Comparison of ENCODE assay signal across 9 cellular contexts in the genomic region with DNA sequence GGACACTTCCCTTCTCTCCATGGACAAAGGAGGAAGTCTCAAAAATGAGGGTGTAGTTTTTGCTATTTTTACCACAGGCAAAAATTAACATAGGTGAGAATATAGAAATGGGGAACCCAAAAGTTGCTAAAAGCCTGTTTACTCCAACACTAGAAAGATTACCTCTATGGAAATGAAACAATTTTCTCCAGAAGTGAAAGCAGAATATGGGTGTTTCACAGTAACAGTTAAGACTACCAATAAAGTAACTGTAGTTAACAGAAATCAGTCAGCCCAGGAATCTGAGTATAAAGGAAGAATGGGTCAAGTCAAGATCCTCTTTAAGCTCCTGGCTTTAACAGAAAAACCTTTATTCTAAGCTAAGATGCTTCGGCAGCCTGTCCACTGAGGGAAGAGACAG. TPM values are rescaled to one million over a fixed set of nuclear protein-coding genes. Genes with fewer than 3 reads are reported as not detected.
DNase-seq lines count a peak whose midpoint lies in the region; ATAC-seq and TF ChIP-seq lines count a peak whose summit lies in the region.
"Had no signal": no experiment of that assay in that cellular context is flagged by ENCODE, and none has a peak within 500 bp of the region (broad histone marks: within the 10 kb centered on the region; RNA-seq: fewer than 3 reads in every experiment).

No MANE protein-coding gene starts in this region.

- H3K4me3 ChIP-seq in SK-N-MC (peak overlapping the region; percentile 84), esophagus squamous epithelium (peak overlapping the region in 3 of 4 donors; percentile 1 to 33 (median 7))

- CTCF ChIA-PET in activated CD4-positive, alpha-beta T cell treated with anti-CD3 and anti-CD28 coated beads, Interleukin-2, amount 10 ng/mL, durations not matched to agents 7 days and 5 days (lab: Charles Lee): interaction anchor here (0.6 to 1.3 kb wide), 2 partner anchors 16 to 329 kb away, joined by 4 to 5 read pairs; no protein-coding TSS in a partner anchor

- no peaks in the 10 kb centered on the region for H3K9me3 ChIP-seq in SK-N-MC (ENCODE audit: low read depth, low read length)
- no peaks in the 10 kb centered on the region for H3K9me3 ChIP-seq in esophagus squamous epithelium

- peak overlapping the region; percentile 82 for H3K27ac Mint-ChIP-seq in activated CD4-positive, alpha-beta T cell treated with anti-CD3 and anti-CD28 coated beads, Interleukin-2, amount 10 ng/mL, durations not matched to agents 7 days and 5 days
- peak overlapping the region; percentile 100 for H3K27ac Mint-ChIP-seq in stimulated activated effector memory CD8-positive, alpha-beta T cell treated with anti-CD3 and anti-CD28 coated beads, Interleukin-12 subunit alpha, Interleukin-12 subunit beta, amount 100 ng/mL, for 72 hours

- peak; percentile 36 for ATAC-seq in stimulated activated effector memory CD8-positive, alpha-beta T cell treated with anti-CD3 and anti-CD28 coated beads, Interleukin-12 subunit alpha, Interleukin-12 subunit beta, amount 100 ng/mL, for 72 hours
- no peak for ATAC-seq in HG03108 (IDR thresholded peaks at IDR 0.05; ENCODE audit: unreplicated experiment)

- H3K27me3 ChIP-seq in esophagus squamous epithelium: no peaks in the 10 kb centered on the region

- WGBS in esophagus squamous epithelium, 2 donors: 10 to 35% methylated on average over 1 of the region's 1 CpG

- H3K36me3 ChIP-seq in SK-N-MC (ENCODE audit: insufficient read depth, low read length): peaks cover 96% of the 10 kb centered on the region
- peaks cover 8 to 52% (median 9%) of the 10 kb centered on the region in 3 donors for H3K36me3 ChIP-seq in esophagus squamous epithelium

- H3K9ac ChIP-seq in SK-N-MC (ENCODE audit: insufficient read length): peak overlapping the region; percentile 8

- H3K4me1 Mint-ChIP-seq in activated CD4-positive, alpha-beta T cell treated with anti-CD3 and anti-CD28 coated beads, Interleukin-2, amount 10 ng/mL, durations not matched to agents 7 days and 5 days: peaks cover 88% of the 10 kb centered on the region
- peaks cover 92% of the 10 kb centered on the region for H3K4me1 Mint-ChIP-seq in stimulated activated effector memory CD8-positive, alpha-beta T cell treated with anti-CD3 and anti-CD28 coated beads, Interleukin-12 subunit alpha, Interleukin-12 subunit beta, amount 100 ng/mL, for 72 hours

- intact Hi-C loops in esophagus squamous epithelium (cut with DNase I): no loop called here

- peak overlapping the region; percentile 31 for H3K4me3 Mint-ChIP-seq in activated CD4-positive, alpha-beta T cell treated with anti-CD3 and anti-CD28 coated beads, Interleukin-2, amount 10 ng/mL, durations not matched to agents 7 days and 5 days
- H3K4me3 Mint-ChIP-seq in stimulated activated effector memory CD8-positive, alpha-beta T cell treated with anti-CD3 and anti-CD28 coated beads, Interleukin-12 subunit alpha, Interleukin-12 subunit beta, amount 100 ng/mL, for 72 hours: peak overlapping the region; percentile 100

- TF ChIP-seq CTCF in esophagus squamous epithelium (IDR thresholded peaks at IDR 0.05): no peak

- DNase-seq in activated CD4-positive, alpha-beta T cell treated with anti-CD3 and anti-CD28 coated beads, Interleukin-2, amount 10 ng/mL, durations not matched to agents 7 days and 5 days: no peak
- no peak for DNase-seq in activated CD4-positive, alpha-beta T cell treated with anti-CD3 and anti-CD28 coated beads, Interleukin-2, amount 50 U/mL, for 48 hours
- no peak for DNase-seq in SK-N-MC (ENCODE audit: low read depth, low spot score)
- no peak for DNase-seq in esophagus squamous epithelium (lab: John Stamatoyannopoulos, UW)
- no peak for DNase-seq in stimulated activated effector memory CD8-positive, alpha-beta T cell treated with anti-CD3 and anti-CD28 coated beads, Interleukin-12 subunit alpha, Interleukin-12 subunit beta, amount 100 ng/mL, for 72 hours (ENCODE audit: low spot score in 2 of 2)
- no peak for DNase-seq in COLO668 (lab: John Stamatoyannopoulos, UW; ENCODE audit: unreplicated experiment)
- no peak for DNase-seq in NCI-H2107 treated with DMSO at 0.1 percent for 48 hours (lab: John Stamatoyannopoulos, UW; ENCODE audit: unreplicated experiment)
- DNase-seq: aorta had no signal

- H3K27me3 Mint-ChIP-seq in activated CD4-positive, alpha-beta T cell treated with anti-CD3 and anti-CD28 coated beads, Interleukin-2, amount 10 ng/mL, durations not matched to agents 7 days and 5 days: no peaks in the 10 kb centered on the region

- POLR2A ChIA-PET in activated CD4-positive, alpha-beta T cell treated with anti-CD3 and anti-CD28 coated beads, Interleukin-2, amount 10 ng/mL, durations not matched to agents 7 days and 5 days (lab: Charles Lee): interaction anchor here (1.3 kb wide), 1 partner anchor 10 kb away, joined by 3 read pairs; no protein-coding TSS in a partner anchor

- H3K9me3 Mint-ChIP-seq in activated CD4-positive, alpha-beta T cell treated with anti-CD3 and anti-CD28 coated beads, Interleukin-2, amount 10 ng/mL, durations not matched to agents 7 days and 5 days: no peaks in the 10 kb centered on the region
- no peaks in the 10 kb centered on the region for H3K9me3 Mint-ChIP-seq in stimulated activated effector memory CD8-positive, alpha-beta T cell treated with anti-CD3 and anti-CD28 coated beads, Interleukin-12 subunit alpha, Interleukin-12 subunit beta, amount 100 ng/mL, for 72 hours

- peaks cover 44 to 96% (median 67%) of the 10 kb centered on the region in 3 donors for H3K4me1 ChIP-seq in esophagus squamous epithelium

- no peak for TF ChIP-seq POLR2A in esophagus squamous epithelium (IDR thresholded peaks at IDR 0.05)

- H3K27ac ChIP-seq in SK-N-MC: no peak overlapping the region
- peak overlapping the region in 3 of 4 donors; percentile 13 to 100 (median 64) for H3K27ac ChIP-seq in esophagus squamous epithelium

- peaks cover 86% of the 10 kb centered on the region for H3K36me3 Mint-ChIP-seq in activated CD4-positive, alpha-beta T cell treated with anti-CD3 and anti-CD28 coated beads, Interleukin-2, amount 10 ng/mL, durations not matched to agents 7 days and 5 days (ENCODE audit: low read depth)
- peaks cover 100% of the 10 kb centered on the region for H3K36me3 Mint-ChIP-seq in stimulated activated effector memory CD8-positive, alpha-beta T cell treated with anti-CD3 and anti-CD28 coated beads, Interleukin-12 subunit alpha, Interleukin-12 subunit beta, amount 100 ng/mL, for 72 hours

RNA-seq across cellular contexts. Expression of a gene that starts 9.3 kb away (rescaled TPM):
- total RNA-seq in activated CD4-positive, alpha-beta T cell treated with anti-CD3 and anti-CD28 coated beads, Interleukin-2, amount 10 ng/mL, durations not matched to agents 7 days and 5 days: 100 to 1,000 TPM; 224 to 284 TPM
- total RNA-seq in esophagus squamous epithelium: 100 to 1,000 TPM in 3 of 4 donors, 10 to 100 TPM in 1; 83.3 to 396 (median 171) TPM
